Comparison of ENCODE assay signal across 17 cellular contexts in the genomic region with DNA sequence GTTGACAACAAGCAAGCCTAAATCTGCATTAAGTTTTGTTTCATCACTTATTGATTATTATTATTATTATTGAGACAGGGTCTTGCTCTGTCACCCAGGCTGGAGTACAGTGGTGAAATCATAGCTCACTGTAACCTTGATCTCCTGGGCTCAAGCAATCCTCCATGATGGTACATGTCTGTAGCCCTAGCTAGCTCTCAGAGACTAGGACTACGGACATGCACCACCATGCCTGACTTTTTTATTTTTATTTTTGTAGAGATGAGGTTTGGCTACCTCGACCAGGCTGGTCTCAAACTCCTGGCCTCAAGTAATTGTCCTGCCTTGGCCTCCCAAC. TPM values are rescaled to one million over a fixed set of nuclear protein-coding genes. Genes with fewer than 3 reads are reported as not detected.
DNase-seq lines count a peak whose midpoint lies in the region; ATAC-seq and TF ChIP-seq lines count a peak whose summit lies in the region.
"Had no signal": no experiment of that assay in that cellular context is flagged by ENCODE, and none has a peak within 500 bp of the region (broad histone marks: within the 10 kb centered on the region; RNA-seq: fewer than 3 reads in every experiment).

No MANE protein-coding gene starts in this region.

- H3K27me3 Mint-ChIP-seq in glutamatergic neuron (ENCODE audit: unreplicated experiment), result no peaks in the 10 kb centered on the region
- H3K27me3 Mint-ChIP-seq: progenitor cell of endocrine pancreas had no signal

- no peak overlapping the region for H3K27ac Mint-ChIP-seq in glutamatergic neuron (ENCODE audit: unreplicated experiment)
- H3K27ac Mint-ChIP-seq: T-helper 1 cell treated with Interleukin-12 subunit alpha and Interleukin-12 subunit beta and Interleukin-4 antibody, amounts not matched to agents 30 μg/mL and 1 μg/mL, for 36 hours had no signal

- H3K9me3 ChIP-seq in WERI-Rb-1 (ENCODE audit: severe bottlenecking), result no peaks in the 10 kb centered on the region
- H3K9me3 ChIP-seq: thyroid gland had no signal

- 0 out of 2 replicates have a peak overlapping the region, but pooled peaks have one; percentile 3 for H3K4me3 ChIP-seq in GM12865 (ENCODE audit: low read depth, low read length)
- H3K4me3 ChIP-seq in WERI-Rb-1 (ENCODE audit: low read depth, low read length), result no peak overlapping the region
- H3K4me3 ChIP-seq: heart right ventricle, thyroid gland had no signal

- no peak overlapping the region for H3K27ac ChIP-seq in WERI-Rb-1
- H3K27ac ChIP-seq: epithelial cell of prostate, heart right ventricle, thyroid gland had no signal

- no peaks in the 10 kb centered on the region for H3K9me3 Mint-ChIP-seq in glutamatergic neuron (ENCODE audit: unreplicated experiment)

- DNase-seq in GM12865 (ENCODE audit: low read depth) (no peak), glutamatergic neuron (no peak), GM19238 (ENCODE audit: insufficient read length, low spot score) (no peak), WERI-Rb-1 (no peak), T-helper 2 cell (no peak)
- DNase-seq: activated CD4-positive, alpha-beta T cell treated with anti-CD3 and anti-CD28 coated beads for 1 hour; activated T-cell treated with anti-CD3 and anti-CD28 coated beads, Interleukin-2, amount 50 U/mL, for 1 hour; Calu3; heart right ventricle; NCI-H1930; thyroid gland had no signal

- ATAC-seq in GM19351 (IDR thresholded peaks at IDR 0.05; ENCODE audit: unreplicated experiment) (peak; percentile 38), GM21825 (IDR thresholded peaks at IDR 0.05; ENCODE audit: unreplicated experiment) (peak; percentile 15), HG03175 (IDR thresholded peaks at IDR 0.05; ENCODE audit: unreplicated experiment) (peak; percentile 21)
- ATAC-seq: heart right ventricle had no signal

- no peaks in the 10 kb centered on the region for H3K36me3 Mint-ChIP-seq in glutamatergic neuron (ENCODE audit: unreplicated experiment)

- no peaks in the 10 kb centered on the region for H3K27me3 ChIP-seq in WERI-Rb-1 (ENCODE audit: insufficient read depth, low read depth, severe bottlenecking)
- H3K27me3 ChIP-seq: heart right ventricle, thyroid gland had no signal

- H3K4me3 Mint-ChIP-seq in glutamatergic neuron (ENCODE audit: unreplicated experiment), result no peak overlapping the region
- H3K4me3 Mint-ChIP-seq: T-helper 1 cell treated with Interleukin-12 subunit alpha and Interleukin-12 subunit beta and Interleukin-4 antibody, amounts not matched to agents 30 μg/mL and 1 μg/mL, for 36 hours had no signal

- no peak for TF ChIP-seq CTCF in GM12865 (IDR thresholded peaks at IDR 0.05; ENCODE audit: insufficient read depth, low read depth, low read length, missing control alignments)
- no peak for TF ChIP-seq CTCF in glutamatergic neuron (IDR thresholded peaks at IDR 0.05; ENCODE audit: partially characterized antibody, unreplicated experiment)
- no peak for TF ChIP-seq CTCF in WERI-Rb-1 (IDR thresholded peaks at IDR 0.05; ENCODE audit: low read depth, low read length)

- H3K36me3 ChIP-seq in WERI-Rb-1, result no peaks in the 10 kb centered on the region
- H3K36me3 ChIP-seq: heart right ventricle, thyroid gland had no signal

- no peaks in the 10 kb centered on the region for H3K4me1 Mint-ChIP-seq in glutamatergic neuron (ENCODE audit: low read depth, unreplicated experiment)

RNA-seq across cellular contexts. Expression of a gene that starts 35.7 kb away (rescaled TPM):
- total RNA-seq in glutamatergic neuron (ENCODE audit: unreplicated experiment), result 31.4 TPM
